In genomic region chr20:2822073-2822472, GRCh38 we compare ENCODE assay signal across 1 cellular context.
A peak's percentile ranks its signal among the peaks of the same experiment; 100 is the strongest.
TF ChIP-seq lines count a peak whose summit lies in the region.

No MANE protein-coding gene starts in this region.

TF ChIP-seq in K562, 482 proteins besides CTCF, POLR2A, EP300 and RAD21 (continued from another document):
- no peak for TF ChIP-seq THRA (IDR thresholded peaks at IDR 0.05)
- TF ChIP-seq ZBTB33 (CRISPR knock-in tag; IDR thresholded peaks at IDR 0.05): no peak
- TF ChIP-seq OTX1 (CRISPR knock-in tag; IDR thresholded peaks at IDR 0.05): no peak
- no peak for TF ChIP-seq FOXA3 (CRISPR knock-in tag; conservative IDR thresholded peaks at IDR 0.05 in 1 of 2, IDR thresholded peaks at IDR 0.05 in 1 of 2)
- TF ChIP-seq HOXB6 (CRISPR knock-in tag; IDR thresholded peaks at IDR 0.05; ENCODE audit: borderline replicate concordance): no peak
- no peak for TF ChIP-seq ZNF655 (CRISPR knock-in tag; IDR thresholded peaks at IDR 0.05)
- no peak for TF ChIP-seq NONO (IDR thresholded peaks at IDR 0.05; ENCODE audit: low read depth in 2 of 2, low read length in 1 of 2)
- no peak for TF ChIP-seq U2AF1 (optimal IDR thresholded peaks at IDR 0.05; ENCODE audit: low read depth, low read length)
- no peak for TF ChIP-seq NFXL1 (CRISPR knock-in tag; IDR thresholded peaks at IDR 0.05)
- no peak for TF ChIP-seq SMAD4 (CRISPR knock-in tag; conservative IDR thresholded peaks at IDR 0.05)
- peak; percentile 21; the same call in 1 of the 2 replicates for TF ChIP-seq MYC (IDR thresholded peaks at IDR 0.05; ENCODE audit: low read depth, low read length)
- TF ChIP-seq MYC (CRISPR knock-in tag; IDR thresholded peaks at IDR 0.05; ENCODE audit: borderline replicate concordance, low read depth): no peak
- 0 out of 4 replicates have a peak, but pooled peaks of 1 of the 2 experiments have one; percentile 31 for TF ChIP-seq MAZ (CRISPR knock-in tag; conservative IDR thresholded peaks at IDR 0.05 in 1 of 2, IDR thresholded peaks at IDR 0.05 in 1 of 2)
- no peak for TF ChIP-seq ZNF507 (tag; conservative IDR thresholded peaks at IDR 0.05)
- no peak for TF ChIP-seq ZNF274 (IDR thresholded peaks at IDR 0.05; ENCODE audit: borderline replicate concordance, low read depth, low read length)
- no peak for TF ChIP-seq ELF1 (tag; IDR thresholded peaks at IDR 0.05)
